In the genomic region with DNA sequence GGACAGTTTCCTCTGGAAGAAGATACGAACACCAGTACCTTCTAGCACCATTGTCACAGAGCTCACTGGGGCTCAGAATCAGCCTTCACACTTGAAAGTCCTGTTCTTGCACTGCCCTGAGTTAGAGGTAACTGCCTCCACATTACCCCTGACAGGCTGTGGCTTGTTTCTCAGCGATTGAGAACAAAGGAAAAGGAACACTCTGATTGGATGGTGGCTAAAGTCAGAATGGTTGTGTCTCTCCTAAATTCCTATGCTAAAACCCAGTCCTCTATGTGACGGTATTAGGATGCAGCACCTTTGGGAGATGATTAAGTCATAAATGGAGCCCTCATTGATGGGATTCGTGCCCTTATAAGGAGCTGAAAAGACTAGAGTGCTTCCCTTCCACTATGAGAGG, we compare ENCODE assay signal across 24 cellular contexts. TPM values are rescaled to one million over a fixed set of nuclear protein-coding genes. Genes with fewer than 3 reads are reported as not detected.
DNase-seq lines count a peak whose midpoint lies in the region; ATAC-seq, FAIRE-seq and TF ChIP-seq lines count a peak whose summit lies in the region.
"Had no signal": no experiment of that assay in that cellular context is flagged by ENCODE, and none has a peak within 500 bp of the region (broad histone marks: within the 10 kb centered on the region; RNA-seq: fewer than 3 reads in every experiment).

No MANE protein-coding gene starts in this region.

- no peak for DNase-seq in activated naive CD8-positive, alpha-beta T cell treated with anti-CD3 and anti-CD28 coated beads for 36 hours
- DNase-seq in activated naive CD8-positive, alpha-beta T cell treated with anti-CD3 and anti-CD28 coated beads, Interleukin-2, amount 50 U/mL, for 24 hours = no peak
- no peak for DNase-seq in breast epithelium (ENCODE audit: low spot score in 2 of 2)
- DNase-seq in keratinocyte (ENCODE audit: low read depth, low spot score) = no peak
- no peak for DNase-seq in thoracic aorta (ENCODE audit: low spot score)
- no peak for DNase-seq in activated CD4-positive, alpha-beta memory T cell treated with anti-CD3 and anti-CD28 coated beads, Interleukin-2, amount 10 ng/mL, durations not matched to agents 7 days and 5 days
- no peak for DNase-seq in activated CD8-positive, alpha-beta memory T cell treated with anti-CD3 and anti-CD28 coated beads, Interleukin-2, amount 10 ng/mL, durations not matched to agents 7 days and 5 days
- DNase-seq in pancreas = no peak
- DNase-seq: 8988T; activated CD4-positive, CD25-positive, alpha-beta regulatory T cell treated with anti-CD3 and anti-CD28 coated beads, Interleukin-2, amount 50 U/mL, for 72 hours; activated effector memory CD4-positive, alpha-beta T cell treated with Interleukin-2 at 50 U/mL for 16 hours; foreskin fibroblast; left lung; MG63; NCI-H1694 treated with DMSO at 0.1 percent for 48 hours; NCI-H345; NK-92 treated with Interleukin-12 subunit alpha and Interleukin-12 subunit beta, amount 100 ng/mL, for 24 hours; ovary; stimulated activated CD4-positive, alpha-beta T cell treated with anti-CD3 and anti-CD28 coated beads, Interleukin-4, amount 100 ng/mL, for 24 hours; T1000 had no signal

- no peak overlapping the region for H3K4me3 ChIP-seq in breast epithelium
- H3K4me3 ChIP-seq in keratinocyte (ENCODE audit: control insufficient read depth in 2 of 3, extremely low read depth in 1 of 3, insufficient read depth in 2 of 3, low read depth in 1 of 3, low read length in 3 of 3) = no peak overlapping the region
- H3K4me3 ChIP-seq in thoracic aorta = no peak overlapping the region
- H3K4me3 ChIP-seq in pancreas = no peak overlapping the region
- H3K4me3 ChIP-seq: left lung, MG63, ovary, SK-N-MC had no signal

- no peaks in the 10 kb centered on the region for H3K27me3 Mint-ChIP-seq in activated naive CD8-positive, alpha-beta T cell treated with anti-CD3 and anti-CD28 coated beads for 36 hours
- H3K27me3 Mint-ChIP-seq in activated naive CD8-positive, alpha-beta T cell treated with anti-CD3 and anti-CD28 coated beads, Interleukin-2, amount 50 U/mL, for 24 hours = no peaks in the 10 kb centered on the region
- no peaks in the 10 kb centered on the region for H3K27me3 Mint-ChIP-seq in activated CD4-positive, alpha-beta memory T cell treated with anti-CD3 and anti-CD28 coated beads, Interleukin-2, amount 10 ng/mL, durations not matched to agents 7 days and 5 days
- H3K27me3 Mint-ChIP-seq in activated CD8-positive, alpha-beta memory T cell treated with anti-CD3 and anti-CD28 coated beads, Interleukin-2, amount 10 ng/mL, durations not matched to agents 7 days and 5 days = no peaks in the 10 kb centered on the region

- H3K9me1 ChIP-seq in keratinocyte (ENCODE audit: control insufficient read depth, extremely low read depth, insufficient read depth, low read length) = peaks cover 2% of the 10 kb centered on the region

- TF ChIP-seq CTCF in breast epithelium (IDR thresholded peaks at IDR 0.05) (no peak), keratinocyte (optimal IDR thresholded peaks at IDR 0.05 in 1 of 3, IDR thresholded peaks at IDR 0.05 in 1 of 3, conservative IDR thresholded peaks at IDR 0.05 in 1 of 3; ENCODE audit: extremely low read depth in 1 of 3, insufficient read depth in 2 of 3, low read length in 3 of 3) (no peak), thoracic aorta (IDR thresholded peaks at IDR 0.05) (no peak), pancreas (IDR thresholded peaks at IDR 0.05) (no peak)

- H3K9me3 Mint-ChIP-seq in activated naive CD8-positive, alpha-beta T cell treated with anti-CD3 and anti-CD28 coated beads for 36 hours = no peaks in the 10 kb centered on the region
- H3K9me3 Mint-ChIP-seq in activated naive CD8-positive, alpha-beta T cell treated with anti-CD3 and anti-CD28 coated beads, Interleukin-2, amount 50 U/mL, for 24 hours = no peaks in the 10 kb centered on the region
- H3K9me3 Mint-ChIP-seq in activated CD4-positive, alpha-beta memory T cell treated with anti-CD3 and anti-CD28 coated beads, Interleukin-2, amount 10 ng/mL, durations not matched to agents 7 days and 5 days = no peaks in the 10 kb centered on the region
- no peaks in the 10 kb centered on the region for H3K9me3 Mint-ChIP-seq in activated CD8-positive, alpha-beta memory T cell treated with anti-CD3 and anti-CD28 coated beads, Interleukin-2, amount 10 ng/mL, durations not matched to agents 7 days and 5 days (ENCODE audit: low read depth)

- no peaks in the 10 kb centered on the region for H3K4me1 ChIP-seq in breast epithelium
- H3K4me1 ChIP-seq in keratinocyte (ENCODE audit: control insufficient read depth, extremely low read depth, insufficient read depth, low read length) = peaks cover 28% of the 10 kb centered on the region
- peaks cover 14 to 48% of the 10 kb centered on the region in 2 donors for H3K4me1 ChIP-seq in thoracic aorta (ENCODE audit: control insufficient read depth in 1 of 2, low read depth in 2 of 2)
- H3K4me1 ChIP-seq in pancreas = peaks cover 0 to under 1% (median 0%) of the 10 kb centered on the region in 3 donors

- no peak for TF ChIP-seq POLR2A in breast epithelium (IDR thresholded peaks at IDR 0.05)

- H3K4me3 Mint-ChIP-seq in activated naive CD8-positive, alpha-beta T cell treated with anti-CD3 and anti-CD28 coated beads for 36 hours = no peak overlapping the region
- H3K4me3 Mint-ChIP-seq in activated naive CD8-positive, alpha-beta T cell treated with anti-CD3 and anti-CD28 coated beads, Interleukin-2, amount 50 U/mL, for 24 hours = no peak overlapping the region
- no peak overlapping the region for H3K4me3 Mint-ChIP-seq in activated CD4-positive, alpha-beta memory T cell treated with anti-CD3 and anti-CD28 coated beads, Interleukin-2, amount 10 ng/mL, durations not matched to agents 7 days and 5 days
- no peak overlapping the region for H3K4me3 Mint-ChIP-seq in activated CD8-positive, alpha-beta memory T cell treated with anti-CD3 and anti-CD28 coated beads, Interleukin-2, amount 10 ng/mL, durations not matched to agents 7 days and 5 days

- FAIRE-seq in keratinocyte (lab: Jason Lieb, UNC) = peak; percentile 52
- FAIRE-seq in pancreas (lab: Jason Lieb, UNC) = no peak
- FAIRE-seq: endometrium, G401.6, HepG2 had no signal

- CTCF ChIA-PET in activated CD4-positive, alpha-beta memory T cell treated with anti-CD3 and anti-CD28 coated beads, Interleukin-2, amount 10 ng/mL, durations not matched to agents 7 days and 5 days (lab: Charles Lee) = no interaction called here
- CTCF ChIA-PET in activated CD8-positive, alpha-beta memory T cell treated with anti-CD3 and anti-CD28 coated beads, Interleukin-2, amount 10 ng/mL, durations not matched to agents 7 days and 5 days (lab: Charles Lee) = interaction anchor here (1.3 kb wide), 1 partner anchor 123 kb away, joined by 3 read pairs; no protein-coding TSS in a partner anchor

- H3K27ac Mint-ChIP-seq in activated naive CD8-positive, alpha-beta T cell treated with anti-CD3 and anti-CD28 coated beads for 36 hours = peak overlapping the region; percentile 72
- no peak overlapping the region for H3K27ac Mint-ChIP-seq in activated naive CD8-positive, alpha-beta T cell treated with anti-CD3 and anti-CD28 coated beads, Interleukin-2, amount 50 U/mL, for 24 hours
- no peak overlapping the region for H3K27ac Mint-ChIP-seq in activated CD4-positive, alpha-beta memory T cell treated with anti-CD3 and anti-CD28 coated beads, Interleukin-2, amount 10 ng/mL, durations not matched to agents 7 days and 5 days
- H3K27ac Mint-ChIP-seq in activated CD8-positive, alpha-beta memory T cell treated with anti-CD3 and anti-CD28 coated beads, Interleukin-2, amount 10 ng/mL, durations not matched to agents 7 days and 5 days = no peak overlapping the region

- peaks cover 14% of the 10 kb centered on the region for H3K4me1 Mint-ChIP-seq in activated naive CD8-positive, alpha-beta T cell treated with anti-CD3 and anti-CD28 coated beads for 36 hours
- peaks cover 30% of the 10 kb centered on the region for H3K4me1 Mint-ChIP-seq in activated naive CD8-positive, alpha-beta T cell treated with anti-CD3 and anti-CD28 coated beads, Interleukin-2, amount 50 U/mL, for 24 hours
- H3K4me1 Mint-ChIP-seq in activated CD4-positive, alpha-beta memory T cell treated with anti-CD3 and anti-CD28 coated beads, Interleukin-2, amount 10 ng/mL, durations not matched to agents 7 days and 5 days = peaks cover 18% of the 10 kb centered on the region
- peaks cover 29% of the 10 kb centered on the region for H3K4me1 Mint-ChIP-seq in activated CD8-positive, alpha-beta memory T cell treated with anti-CD3 and anti-CD28 coated beads, Interleukin-2, amount 10 ng/mL, durations not matched to agents 7 days and 5 days

- POLR2A ChIA-PET in activated CD4-positive, alpha-beta memory T cell treated with anti-CD3 and anti-CD28 coated beads, Interleukin-2, amount 10 ng/mL, durations not matched to agents 7 days and 5 days (lab: Charles Lee) = no interaction called here

- intact Hi-C loops in breast epithelium (cut with DNase I; ENCODE audit: low total_unique reads) = no loop called here
- intact Hi-C loops in pancreas (cut with DNase I) = no loop called here

- no peak for ATAC-seq in activated naive CD8-positive, alpha-beta T cell treated with anti-CD3 and anti-CD28 coated beads, Interleukin-2, amount 50 U/mL, for 24 hours
- no peak for ATAC-seq in thoracic aorta (ENCODE audit: insufficient number of reproducible peaks, low FRiP score, low read depth)
- no peak for ATAC-seq in activated CD8-positive, alpha-beta memory T cell treated with anti-CD3 and anti-CD28 coated beads, Interleukin-2, amount 10 ng/mL, durations not matched to agents 7 days and 5 days
- no peak for ATAC-seq in pancreas
- ATAC-seq: HepG2, left lung had no signal

- WGBS in pancreas, 2 donors = 91 to 94% methylated on average over 4 of the region's 4 CpGs

- H3K9me3 ChIP-seq in breast epithelium (peaks cover 6 to 9% of the 10 kb centered on the region in 2 donors), keratinocyte (ENCODE audit: control insufficient read depth, low read depth, low read length) (no peaks in the 10 kb centered on the region), thoracic aorta (no peaks in the 10 kb centered on the region), pancreas (no peaks in the 10 kb centered on the region)
- H3K9me3 ChIP-seq: left lung, MG63, ovary had no signal

- no peaks in the 10 kb centered on the region for H3K79me2 ChIP-seq in keratinocyte (ENCODE audit: control insufficient read depth, insufficient read depth, low read length)

- H3K27me3 ChIP-seq in breast epithelium = no peaks in the 10 kb centered on the region
- no peaks in the 10 kb centered on the region for H3K27me3 ChIP-seq in keratinocyte (ENCODE audit: control insufficient read depth, extremely low read depth, insufficient read depth, low read length)
- no peaks in the 10 kb centered on the region for H3K27me3 ChIP-seq in thoracic aorta (replicated peaks; ENCODE audit: insufficient read depth)
- no peaks in the 10 kb centered on the region for H3K27me3 ChIP-seq in pancreas
- H3K27me3 ChIP-seq: left lung, MG63, ovary had no signal

- H3K27ac ChIP-seq in breast epithelium (peak overlapping the region; percentile 66 to 80), keratinocyte (ENCODE audit: control insufficient read depth, insufficient read depth, low read length) (no peak overlapping the region), thoracic aorta (peak overlapping the region; percentile 49 to 58), pancreas (no peak overlapping the region)
- H3K27ac ChIP-seq: left lung, ovary, SK-N-MC had no signal

- dilution Hi-C loops in keratinocyte (cut with MboI; ENCODE audit: extremely low pct_ligation_motif_present, low sequenced_read_pairs) = no loop called here

- no peak overlapping the region for H2AFZ ChIP-seq in keratinocyte (ENCODE audit: control insufficient read depth, low read length)

- H3K9ac ChIP-seq in keratinocyte (ENCODE audit: control insufficient read depth, extremely low read depth, insufficient read depth, low read length) = no peak overlapping the region

- H4K20me1 ChIP-seq in keratinocyte (ENCODE audit: control insufficient read depth, extremely low read depth, insufficient read depth, low read length) = no peaks in the 10 kb centered on the region

- H3K36me3 ChIP-seq in breast epithelium = peaks cover 25% of the 10 kb centered on the region
- peaks cover 3 to 5% of the 10 kb centered on the region in 2 experiments for H3K36me3 ChIP-seq in keratinocyte (ENCODE audit: control insufficient read depth in 2 of 2, extremely low read depth in 1 of 2, insufficient read depth in 2 of 2, low read length in 2 of 2)
- H3K36me3 ChIP-seq in thoracic aorta = peaks cover 36% of the 10 kb centered on the region
- H3K36me3 ChIP-seq in pancreas = peaks cover 5 to 52% (median 27%) of the 10 kb centered on the region in 3 donors
- H3K36me3 ChIP-seq: ovary had no signal

- peak overlapping the region; percentile 26 for H3K4me2 ChIP-seq in keratinocyte (ENCODE audit: control insufficient read depth, extremely low read depth, insufficient read depth, low read depth, low read length)

- H3K36me3 Mint-ChIP-seq in activated naive CD8-positive, alpha-beta T cell treated with anti-CD3 and anti-CD28 coated beads for 36 hours = peaks cover 24% of the 10 kb centered on the region
- H3K36me3 Mint-ChIP-seq in activated naive CD8-positive, alpha-beta T cell treated with anti-CD3 and anti-CD28 coated beads, Interleukin-2, amount 50 U/mL, for 24 hours (ENCODE audit: low read depth) = peaks cover 41% of the 10 kb centered on the region
- H3K36me3 Mint-ChIP-seq in activated CD4-positive, alpha-beta memory T cell treated with anti-CD3 and anti-CD28 coated beads, Interleukin-2, amount 10 ng/mL, durations not matched to agents 7 days and 5 days (ENCODE audit: low read depth) = peaks cover 27% of the 10 kb centered on the region
- peaks cover 10% of the 10 kb centered on the region for H3K36me3 Mint-ChIP-seq in activated CD8-positive, alpha-beta memory T cell treated with anti-CD3 and anti-CD28 coated beads, Interleukin-2, amount 10 ng/mL, durations not matched to agents 7 days and 5 days

RNA-seq across cellular contexts. Expression of a gene that starts 38.8 kb away (rescaled TPM):
- 1 to 10 TPM; 1.8 to 2.2 TPM for total RNA-seq in activated naive CD8-positive, alpha-beta T cell treated with anti-CD3 and anti-CD28 coated beads for 36 hours
- total RNA-seq in breast epithelium = 1 to 10 TPM; 2.7 to 4.1 (median 2.9) TPM
- 0.01 to 0.14 TPM in 2 of 3 replicates, not detected in the other for polyA plus RNA-seq in keratinocyte
- not detected for polyA plus RNA-seq in keratinocyte (2011; ENCODE audit: low read depth)
- polyA plus RNA-seq in keratinocyte (2011; cell fraction: cytosol; rRNA removed) = 0.11 and 0.16 TPM in 2 replicates
- 0.44 and 0.89 TPM in 2 replicates for polyA plus RNA-seq in keratinocyte (2011; cell fraction: nucleus; rRNA removed)
- polyA plus RNA-seq in keratinocyte (2012; ENCODE audit: low replicate concordance) = not detected in 2 replicates
- 0.03 TPM in 1 of 3 replicates, not detected in the others for polyA minus RNA-seq in keratinocyte
- polyA minus RNA-seq in keratinocyte (2011; cell fraction: cytosol; rRNA and poly(A)+ RNA removed) = not detected
- 0.53 and 1.2 TPM in 2 replicates for polyA minus RNA-seq in keratinocyte (2011; cell fraction: nucleus; rRNA and poly(A)+ RNA removed)
- 10 to 100 TPM; 10.3 to 22.3 TPM for total RNA-seq in thoracic aorta
- under 1 TPM; 0.53 to 0.91 TPM for total RNA-seq in activated CD4-positive, alpha-beta memory T cell treated with anti-CD3 and anti-CD28 coated beads, Interleukin-2, amount 10 ng/mL, durations not matched to agents 7 days and 5 days
- total RNA-seq in activated CD8-positive, alpha-beta memory T cell treated with anti-CD3 and anti-CD28 coated beads, Interleukin-2, amount 10 ng/mL, durations not matched to agents 7 days and 5 days = 1 to 10 TPM in 1 of 2 experiments, not detected in 1; 2.2 TPM
- under 1 TPM; 0.04 to 0.81 (median 0.19) TPM for total RNA-seq in pancreas
- under 1 TPM; 0.05 to 0.15 TPM for polyA plus RNA-seq in pancreas

Comparison
In these comparisons a context has a peak if more than half of its experiments do, and no peak if none do; other contexts are left out.
1. H3K27ac ChIP-seq: peak in breast epithelium (2 of 2) and thoracic aorta (2 of 2); none in keratinocyte (single experiment) and pancreas (0 of 4).